9 cellular contexts compared by ENCODE assay signal in genomic region chr14:68938515-68939423, GRCh38. TPM values are rescaled to one million over a fixed set of nuclear protein-coding genes. Genes with fewer than 3 reads are reported as not detected.
DNase-seq lines count a peak whose midpoint lies in the region; ATAC-seq and FAIRE-seq lines count a peak whose summit lies in the region.
"Had no signal": no experiment of that assay in that cellular context is flagged by ENCODE, and none has a peak within 500 bp of the region (broad histone marks: within the 10 kb centered on the region; RNA-seq: fewer than 3 reads in every experiment).

No MANE protein-coding gene starts in this region.

- peak; percentile 84 for DNase-seq in RCC 7860 (ENCODE audit: low spot score)
- no peak for DNase-seq in epithelial cell of prostate (ENCODE audit: low read depth, low spot score)
- no peak for DNase-seq in naive thymus-derived CD8-positive, alpha-beta T cell
- no peak for DNase-seq in stimulated activated naive CD4-positive, alpha-beta T cell (lab: John Stamatoyannopoulos, UW)
- no peak for DNase-seq in stimulated activated CD8-positive, alpha-beta memory T cell treated with anti-CD3 and anti-CD28 coated beads, Interleukin-4, amount 100 ng/mL, for 48 hours
- no peak for DNase-seq in stimulated activated effector memory CD8-positive, alpha-beta T cell treated with anti-CD3 and anti-CD28 coated beads, Interleukin-12 subunit alpha, Interleukin-12 subunit beta, amount 100 ng/mL, for 72 hours (ENCODE audit: low spot score in 2 of 2)
- DNase-seq: GOT3 had no signal

- peaks cover 68% of the 10 kb centered on the region for H4K20me1 ChIP-seq in BLaER1

- H3K9ac ChIP-seq in BLaER1 = no peak overlapping the region

- peak in 1 of 2 donors; percentile 9 for ATAC-seq in naive thymus-derived CD8-positive, alpha-beta T cell
- ATAC-seq in stimulated activated effector memory CD8-positive, alpha-beta T cell treated with anti-CD3 and anti-CD28 coated beads, Interleukin-12 subunit alpha, Interleukin-12 subunit beta, amount 100 ng/mL, for 72 hours = no peak
- no peak for ATAC-seq in HG03439 (IDR thresholded peaks at IDR 0.05; ENCODE audit: unreplicated experiment)

- H3K27me3 Mint-ChIP-seq in naive thymus-derived CD8-positive, alpha-beta T cell = no peaks in the 10 kb centered on the region

- H3K27me3 ChIP-seq in BLaER1 = no peaks in the 10 kb centered on the region

- peaks cover 69% of the 10 kb centered on the region for H3K4me1 ChIP-seq in BLaER1

- peaks cover 0 to 43% (median 0%) of the 10 kb centered on the region in 3 donors for H3K36me3 Mint-ChIP-seq in naive thymus-derived CD8-positive, alpha-beta T cell
- no peaks in the 10 kb centered on the region for H3K36me3 Mint-ChIP-seq in stimulated activated effector memory CD8-positive, alpha-beta T cell treated with anti-CD3 and anti-CD28 coated beads, Interleukin-12 subunit alpha, Interleukin-12 subunit beta, amount 100 ng/mL, for 72 hours

- H3K4me1 Mint-ChIP-seq in naive thymus-derived CD8-positive, alpha-beta T cell = peaks cover 53 to 99% (median 90%) of the 10 kb centered on the region in 4 donors
- H3K4me1 Mint-ChIP-seq in stimulated activated effector memory CD8-positive, alpha-beta T cell treated with anti-CD3 and anti-CD28 coated beads, Interleukin-12 subunit alpha, Interleukin-12 subunit beta, amount 100 ng/mL, for 72 hours = no peaks in the 10 kb centered on the region

- peak; percentile 84 for FAIRE-seq in RCC 7860 (lab: Jason Lieb, UNC)

- no peak overlapping the region for H3K4me3 ChIP-seq in BLaER1

- H3K9me3 ChIP-seq in BLaER1 = no peaks in the 10 kb centered on the region

- peak overlapping the region; percentile 26 to 83 (median 66) for H3K4me3 Mint-ChIP-seq in naive thymus-derived CD8-positive, alpha-beta T cell
- no peak overlapping the region for H3K4me3 Mint-ChIP-seq in stimulated activated effector memory CD8-positive, alpha-beta T cell treated with anti-CD3 and anti-CD28 coated beads, Interleukin-12 subunit alpha, Interleukin-12 subunit beta, amount 100 ng/mL, for 72 hours

- peaks cover 33% of the 10 kb centered on the region for H3K36me3 ChIP-seq in BLaER1

- H3K4me2 ChIP-seq in BLaER1 = 0 out of 2 replicates have a peak overlapping the region, but pooled peaks have one; percentile 7

- H3K27ac Mint-ChIP-seq in naive thymus-derived CD8-positive, alpha-beta T cell = peak overlapping the region; percentile 78 to 99 (median 92)
- H3K27ac Mint-ChIP-seq in stimulated activated effector memory CD8-positive, alpha-beta T cell treated with anti-CD3 and anti-CD28 coated beads, Interleukin-12 subunit alpha, Interleukin-12 subunit beta, amount 100 ng/mL, for 72 hours = no peak overlapping the region

- no peaks in the 10 kb centered on the region for H3K9me3 Mint-ChIP-seq in naive thymus-derived CD8-positive, alpha-beta T cell
- H3K9me3 Mint-ChIP-seq in stimulated activated effector memory CD8-positive, alpha-beta T cell treated with anti-CD3 and anti-CD28 coated beads, Interleukin-12 subunit alpha, Interleukin-12 subunit beta, amount 100 ng/mL, for 72 hours = no peaks in the 10 kb centered on the region

- POLR2A ChIA-PET in naive thymus-derived CD8-positive, alpha-beta T cell (lab: Charles Lee) = interaction anchor here (1.0 to 26.6 kb wide), 10 partner anchors 9 to 48 kb away, joined by 3 to 469 read pairs (median 7); partner anchors contain the start of gene ACTN1

- H3K27ac ChIP-seq in BLaER1 (peak overlapping the region; percentile 30; the same call in 1 of the 2 replicates), epithelial cell of prostate (peak overlapping the region; percentile 99)

RNA-seq across cellular contexts. Expression of gene ACTN1, which starts 40.3 kb away (rescaled TPM):
- total RNA-seq in naive thymus-derived CD8-positive, alpha-beta T cell = 100 to 1,000 TPM; 333 to 341 TPM
- polyA plus RNA-seq in naive thymus-derived CD8-positive, alpha-beta T cell = 100 to 1,000 TPM; 144 to 436 (median 267) TPM
